Comparison of ENCODE assay signal across 24 cellular contexts in the genomic region with DNA sequence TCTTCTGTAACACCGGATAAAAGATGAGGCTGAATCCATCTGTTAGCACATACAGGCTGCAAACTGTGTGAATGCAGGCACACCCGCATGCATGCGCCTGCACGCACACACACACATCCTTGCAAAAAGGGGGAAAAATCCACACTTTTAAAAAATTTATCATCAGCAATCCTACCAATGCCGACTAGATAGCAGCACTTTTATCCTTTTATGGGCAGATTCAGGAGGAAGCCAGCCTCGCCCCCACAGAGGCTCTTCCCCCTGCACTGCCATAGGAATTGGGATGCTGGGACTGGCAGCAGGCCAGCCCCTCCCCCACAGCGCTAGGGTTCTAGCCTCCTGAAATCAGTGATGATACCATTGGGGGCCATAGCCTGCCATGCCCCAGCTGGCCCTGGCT. TPM values are rescaled to one million over a fixed set of nuclear protein-coding genes. Genes with fewer than 3 reads are reported as not detected.
DNase-seq lines count a peak whose midpoint lies in the region; ATAC-seq and TF ChIP-seq lines count a peak whose summit lies in the region.
"Had no signal": no experiment of that assay in that cellular context is flagged by ENCODE, and none has a peak within 500 bp of the region (broad histone marks: within the 10 kb centered on the region; RNA-seq: fewer than 3 reads in every experiment).

No MANE protein-coding gene starts in this region.

- DNase-seq in SK-N-MC (ENCODE audit: low read depth, low spot score) (no peak), glutamatergic neuron (no peak), psoas muscle (no peak), immature natural killer cell (no peak), sigmoid colon (no peak), tibial nerve (ENCODE audit: low spot score in 2 of 2) (no peak)
- DNase-seq: activated CD4-positive, alpha-beta T cell treated with anti-CD3 and anti-CD28 coated beads for 4 hours; CD8-positive, alpha-beta memory T cell; colonic mucosa; effector memory CD4-positive, alpha-beta T cell; Kasumi-1; NCI-H1048; NCI-H2107; SIG-M5; SW 1271 had no signal

- TF ChIP-seq POLR2A in sigmoid colon (IDR thresholded peaks at IDR 0.05) (no peak), tibial nerve (IDR thresholded peaks at IDR 0.05) (no peak)

- peak overlapping the region; percentile 74 to 95 (median 80) for H3K4me2 ChIP-seq in BLaER1 treated with 17β-estradiol and CSF1 and Interleukin-3, amounts not matched to agents 10 nM and 100 nM

- no peak for ATAC-seq in psoas muscle
- ATAC-seq: HCT116; stimulated activated memory B cell treated with anti-CD40 and anti-IgM and Interleukin-4, amounts not matched to agents 10 μg/mL and 1 μg/mL and 100 μg/mL, for 72 hours had no signal

- H3K27ac Mint-ChIP-seq in glutamatergic neuron (ENCODE audit: unreplicated experiment) (peak overlapping the region; percentile 52), immature natural killer cell (peak overlapping the region in 2 of 6 donors; percentile 43 to 58)
- H3K27ac Mint-ChIP-seq: activated naive CD4-positive, alpha-beta T cell treated with anti-CD3 and anti-CD28 coated beads, Interleukin-2, amount 50 U/mL, for 24 hours; activated T-helper 2 cell treated with anti-CD3 and anti-CD28 coated beads, Interferon-gamma antibody, Interleukin-2, Interleukin-4, amounts not matched to agents 10 μg/mL and 5 μg/mL and 100 μg/mL, durations not matched to agents 14 hours and 24 hours and 36 hours; CD8-positive, alpha-beta memory T cell; progenitor cell of endocrine pancreas had no signal

- H3K9me3 ChIP-seq in BLaER1 treated with 17β-estradiol and CSF1 and Interleukin-3, amounts not matched to agents 10 nM and 100 nM (replicated peaks in 1 of 11), result peaks cover 0 to 15% (median 8%) of the 10 kb centered on the region in 11 experiments; a peak in 11 of 22 replicates
- H3K9me3 ChIP-seq in SK-N-MC (ENCODE audit: low read depth, low read length), result no peaks in the 10 kb centered on the region
- H3K9me3 ChIP-seq in psoas muscle, result no peaks in the 10 kb centered on the region
- no peaks in the 10 kb centered on the region for H3K9me3 ChIP-seq in sigmoid colon
- no peaks in the 10 kb centered on the region for H3K9me3 ChIP-seq in tibial nerve
- H3K9me3 ChIP-seq: colonic mucosa had no signal

- H3K36me3 Mint-ChIP-seq in glutamatergic neuron (ENCODE audit: unreplicated experiment) (no peaks in the 10 kb centered on the region), immature natural killer cell (peaks cover 14 to 30% (median 17%) of the 10 kb centered on the region in 3 donors)
- H3K36me3 Mint-ChIP-seq: activated naive CD4-positive, alpha-beta T cell treated with anti-CD3 and anti-CD28 coated beads, Interleukin-2, amount 50 U/mL, for 24 hours; CD8-positive, alpha-beta memory T cell had no signal

- no peak for TF ChIP-seq EP300 in sigmoid colon (IDR thresholded peaks at IDR 0.05)
- no peak for TF ChIP-seq EP300 in tibial nerve (IDR thresholded peaks at IDR 0.05)

- peak overlapping the region in 6 of 11 experiments; percentile 16 to 78 (median 64); a peak in 9 of 22 replicates for H3K27ac ChIP-seq in BLaER1 treated with 17β-estradiol and CSF1 and Interleukin-3, amounts not matched to agents 10 nM and 100 nM
- H3K27ac ChIP-seq in SK-N-MC (peak overlapping the region; percentile 62), psoas muscle (peak overlapping the region; percentile 73), sigmoid colon (peak overlapping the region in 1 of 4 donors; percentile 27), tibial nerve (no peak overlapping the region)
- H3K27ac ChIP-seq: colonic mucosa, epithelial cell of prostate, VCaP had no signal

- H3K4me1 Mint-ChIP-seq in glutamatergic neuron (ENCODE audit: low read depth, unreplicated experiment) (peaks cover 39% of the 10 kb centered on the region), immature natural killer cell (peaks cover 83 to 98% of the 10 kb centered on the region in 2 donors)

- peaks cover 0 to 75% (median 0%) of the 10 kb centered on the region in 11 experiments; a peak in 7 of 22 replicates for H4K20me1 ChIP-seq in BLaER1 treated with 17β-estradiol and CSF1 and Interleukin-3, amounts not matched to agents 10 nM and 100 nM

- H3K27me3 Mint-ChIP-seq in glutamatergic neuron (ENCODE audit: unreplicated experiment) (no peaks in the 10 kb centered on the region), immature natural killer cell (ENCODE audit: low read depth in 3 of 3) (peaks cover 0 to 3% (median 0%) of the 10 kb centered on the region in 3 donors)
- H3K27me3 Mint-ChIP-seq: activated naive CD4-positive, alpha-beta T cell treated with anti-CD3 and anti-CD28 coated beads, Interleukin-2, amount 50 U/mL, for 24 hours; stimulated activated memory B cell treated with anti-CD40 and anti-IgM and Interleukin-4, amounts not matched to agents 10 μg/mL and 1 μg/mL and 100 μg/mL, for 72 hours had no signal

- H3K36me3 ChIP-seq in BLaER1 treated with 17β-estradiol and CSF1 and Interleukin-3, amounts not matched to agents 10 nM and 100 nM, result peaks cover 0 to 40% (median 13%) of the 10 kb centered on the region in 11 experiments; a peak in 10 of 22 replicates
- H3K36me3 ChIP-seq in SK-N-MC (ENCODE audit: insufficient read depth, low read length) (peaks cover 11% of the 10 kb centered on the region; the same call in 1 of the 2 replicates), psoas muscle (ENCODE audit: insufficient read depth in 1 of 2, low read depth in 1 of 2) (no peaks in the 10 kb centered on the region), sigmoid colon (no peaks in the 10 kb centered on the region), tibial nerve (no peaks in the 10 kb centered on the region)
- H3K36me3 ChIP-seq: colonic mucosa had no signal

- H3K9me3 Mint-ChIP-seq in glutamatergic neuron (ENCODE audit: unreplicated experiment) (peaks cover 1% of the 10 kb centered on the region), immature natural killer cell (peaks cover 0 to 2% (median 0%) of the 10 kb centered on the region in 6 donors)
- H3K9me3 Mint-ChIP-seq: activated naive CD4-positive, alpha-beta T cell treated with anti-CD3 and anti-CD28 coated beads, Interleukin-2, amount 50 U/mL, for 24 hours; stimulated activated memory B cell treated with anti-CD40 and anti-IgM and Interleukin-4, amounts not matched to agents 10 μg/mL and 1 μg/mL and 100 μg/mL, for 72 hours had no signal

- no peak for TF ChIP-seq CTCF in glutamatergic neuron (IDR thresholded peaks at IDR 0.05; ENCODE audit: partially characterized antibody, unreplicated experiment)
- no peak for TF ChIP-seq CTCF in psoas muscle (IDR thresholded peaks at IDR 0.05)
- TF ChIP-seq CTCF in sigmoid colon (IDR thresholded peaks at IDR 0.05), result no peak
- no peak for TF ChIP-seq CTCF in tibial nerve (IDR thresholded peaks at IDR 0.05)

- peaks cover 62 to 82% (median 75%) of the 10 kb centered on the region in 10 experiments for H3K4me1 ChIP-seq in BLaER1 treated with 17β-estradiol and CSF1 and Interleukin-3, amounts not matched to agents 10 nM and 100 nM
- H3K4me1 ChIP-seq in psoas muscle (peaks cover 57% of the 10 kb centered on the region), sigmoid colon (peaks cover 0 to 26% (median 15%) of the 10 kb centered on the region in 4 donors), tibial nerve (peaks cover 0 to 12% (median 0%) of the 10 kb centered on the region in 4 donors)
- H3K4me1 ChIP-seq: colonic mucosa had no signal

- no peak overlapping the region for H3K4me3 ChIP-seq in BLaER1 treated with 17β-estradiol and CSF1 and Interleukin-3, amounts not matched to agents 10 nM and 100 nM
- H3K4me3 ChIP-seq in SK-N-MC (no peak overlapping the region), psoas muscle (no peak overlapping the region), sigmoid colon (no peak overlapping the region), tibial nerve (no peak overlapping the region)
- H3K4me3 ChIP-seq: colonic mucosa had no signal

- H3K27me3 ChIP-seq in BLaER1 treated with 17β-estradiol and CSF1 and Interleukin-3, amounts not matched to agents 10 nM and 100 nM, result no peaks in the 10 kb centered on the region
- H3K27me3 ChIP-seq in psoas muscle (ENCODE audit: insufficient read depth in 3 of 3, low read length in 2 of 3) (no peaks in the 10 kb centered on the region), sigmoid colon (no peaks in the 10 kb centered on the region), tibial nerve (no peaks in the 10 kb centered on the region)
- H3K27me3 ChIP-seq: colonic mucosa had no signal

- WGBS in psoas muscle, 3 donors, result 69 to 75% (median 70%) methylated on average over 7 of the region's 7 CpGs
- 76 to 83% methylated on average over 7 of the region's 7 CpGs for WGBS in sigmoid colon, 2 donors
- WGBS in tibial nerve, 2 donors, result 73 to 76% methylated on average over 7 of the region's 7 CpGs

- intact Hi-C loops in psoas muscle (cut with DNase I), result loop anchor here in 1 of 2 donors (5.0 kb wide), 1 partner anchor 117 kb away; no protein-coding TSS in a partner anchor
- intact Hi-C loops in sigmoid colon (cut with DNase I), result no loop called here

- H3K4me3 Mint-ChIP-seq in glutamatergic neuron (ENCODE audit: unreplicated experiment) (no peak overlapping the region), immature natural killer cell (peak overlapping the region in 1 of 5 donors; percentile 14)
- H3K4me3 Mint-ChIP-seq: activated naive CD4-positive, alpha-beta T cell treated with anti-CD3 and anti-CD28 coated beads, Interleukin-2, amount 50 U/mL, for 24 hours; CD8-positive, alpha-beta memory T cell; stimulated activated memory B cell treated with anti-CD40 and anti-IgM and Interleukin-4, amounts not matched to agents 10 μg/mL and 1 μg/mL and 100 μg/mL, for 72 hours had no signal

- peak overlapping the region in 3 of 11 experiments; percentile 6 to 58 (median 22); a peak in 4 of 22 replicates for H3K9ac ChIP-seq in BLaER1 treated with 17β-estradiol and CSF1 and Interleukin-3, amounts not matched to agents 10 nM and 100 nM
- H3K9ac ChIP-seq in SK-N-MC (ENCODE audit: insufficient read length), result no peak overlapping the region

RNA-seq across cellular contexts. Expression of a gene that starts 25.6 kb away (rescaled TPM):
- 19.3 TPM for total RNA-seq in glutamatergic neuron (ENCODE audit: unreplicated experiment)
- total RNA-seq in psoas muscle, result 10 to 100 TPM in 3 of 4 donors, 1 to 10 TPM in 1; 9.5 to 16.8 (median 10.9) TPM
- polyA plus RNA-seq in psoas muscle, result 1 to 10 TPM; 3.8 to 5.1 (median 4.9) TPM
- polyA plus RNA-seq in immature natural killer cell, result 10 to 100 TPM; 24.0 to 41.8 (median 25.3) TPM
- 10 to 100 TPM in 3 of 4 donors, 1 to 10 TPM in 1; 9.0 to 15.3 (median 12.5) TPM for total RNA-seq in sigmoid colon
- 1 to 10 TPM in 2 of 3 donors, under 1 TPM in 1; 0.92 to 5.0 (median 3.0) TPM for polyA plus RNA-seq in sigmoid colon
- 1 to 10 TPM; 3.3 to 5.7 (median 4.9) TPM for total RNA-seq in tibial nerve
- total RNA-seq: NCI-H460 had no signal

Comparison
In these comparisons a context has a peak if more than half of its experiments do, and no peak if none do; other contexts are left out.
1. H3K27ac ChIP-seq: peak in BLaER1 treated with 17β-estradiol and CSF1 and Interleukin-3, amounts not matched to agents 10 nM and 100 nM (6 of 11), SK-N-MC (single experiment) and psoas muscle (single experiment); none in tibial nerve (0 of 4).